Comparison of ENCODE assay signal across 21 cellular contexts in the genomic region with DNA sequence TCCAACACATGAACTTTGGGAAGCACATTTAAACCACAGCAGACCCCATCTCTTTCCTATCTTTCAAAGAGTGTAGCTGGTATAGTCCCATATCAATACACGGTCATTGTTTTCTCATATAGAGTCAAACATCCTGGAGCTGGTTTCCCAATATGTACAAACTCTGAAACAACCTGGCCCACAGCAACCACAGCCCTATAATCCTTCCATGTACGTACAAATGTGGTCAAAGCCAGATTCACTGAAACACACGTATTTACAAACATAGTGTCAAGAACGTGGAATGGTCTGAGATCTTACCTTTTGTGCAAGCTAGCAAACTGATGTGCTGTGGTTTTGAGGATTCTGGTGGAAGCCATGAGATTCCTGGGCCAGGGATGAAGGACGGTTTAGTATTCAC.
"Had no signal": no experiment of that assay in that cellular context is flagged by ENCODE, and none has a peak within 500 bp of the region (broad histone marks: within the 10 kb centered on the region; RNA-seq: fewer than 3 reads in every experiment).

No MANE protein-coding gene starts in this region.

- FAIRE-seq: RCC 7860 had no signal

- DNase-seq: Karpas-422, KG1, MG63, NCI-H1092 treated with DMSO at 0.1 percent for 48 hours, NCI-H1436, NCI-H187, NCI-H2029, NCI-H2081 treated with DMSO at 0.1 percent for 48 hours, NCI-H2171, NCI-H226, NCI-H446, NCI-H510A, NCI-H524 treated with DMSO at 0.1 percent for 48 hours, NCI-H69, NCI-H774, Right ventricle myocardium superior, RPMI8226, SIG-M5 had no signal

- H3K4me3 ChIP-seq: MG63, SJSA1, SK-N-MC had no signal

- H3K27me3 ChIP-seq: MG63, SJSA1 had no signal

- H3K4me1 ChIP-seq: SJSA1 had no signal

- H3K36me3 ChIP-seq: MG63, SJSA1 had no signal

- H3K9me3 ChIP-seq: MG63, SJSA1 had no signal

- H3K27ac ChIP-seq: SJSA1, SK-N-MC had no signal
